ENCODE assay signal across 33 cellular contexts in genomic region chr15:48175126-48175525, GRCh38. TPM values are rescaled to one million over a fixed set of nuclear protein-coding genes. Genes with fewer than 3 reads are reported as not detected.
DNase-seq lines count a peak whose midpoint lies in the region; ATAC-seq, FAIRE-seq and TF ChIP-seq lines count a peak whose summit lies in the region.
"Had no signal": no experiment of that assay in that cellular context is flagged by ENCODE, and none has a peak within 500 bp of the region (broad histone marks: within the 10 kb centered on the region; RNA-seq: fewer than 3 reads in every experiment).

No MANE protein-coding gene starts in this region.

- H3K27me3 Mint-ChIP-seq in glutamatergic neuron (ENCODE audit: unreplicated experiment) (peaks cover 5% of the 10 kb centered on the region), MCF 10A (ENCODE audit: insufficient read depth, unreplicated experiment) (no peaks in the 10 kb centered on the region)

- H3K9me3 Mint-ChIP-seq in glutamatergic neuron (ENCODE audit: unreplicated experiment), result peaks cover 8% of the 10 kb centered on the region
- H3K9me3 Mint-ChIP-seq in MCF 10A (ENCODE audit: unreplicated experiment), result no peaks in the 10 kb centered on the region
- H3K9me3 Mint-ChIP-seq: immature natural killer cell had no signal

- H3K4me3 Mint-ChIP-seq in glutamatergic neuron (ENCODE audit: unreplicated experiment) (peak overlapping the region; percentile 66), MCF 10A (ENCODE audit: unreplicated experiment) (no peak overlapping the region)
- H3K4me3 Mint-ChIP-seq: immature natural killer cell had no signal

- H3K4me1 Mint-ChIP-seq in glutamatergic neuron (ENCODE audit: low read depth, unreplicated experiment) (peaks cover 9% of the 10 kb centered on the region), MCF 10A (ENCODE audit: insufficient read depth, unreplicated experiment) (peaks cover 7% of the 10 kb centered on the region)

- peak; percentile 9 for FAIRE-seq in GM12891 (lab: Jason Lieb, UNC)
- FAIRE-seq: H1, urothelium cell line had no signal

- no peaks in the 10 kb centered on the region for H3K27me3 ChIP-seq in A673 (replicated peaks; ENCODE audit: insufficient read depth, low read depth, low read length, poor library complexity)
- H3K27me3 ChIP-seq: foreskin keratinocyte, MG63, right atrium auricular region, testis had no signal

- H3K27ac ChIP-seq in A673 (ENCODE audit: low read depth, low read length, poor library complexity, severe bottlenecking), result no peak overlapping the region
- H3K27ac ChIP-seq: coronary artery, foreskin keratinocyte, left ventricle myocardium inferior, right atrium auricular region, spleen, testis had no signal

- DNase-seq in GM12891 (ENCODE audit: insufficient read length, low spot score) (no peak), glutamatergic neuron (no peak), MCF 10A (ENCODE audit: unreplicated experiment) (no peak), pons (ENCODE audit: low spot score) (no peak), A673 (ENCODE audit: low spot score) (no peak), MV-4-11 (lab: John Stamatoyannopoulos, UW) (no peak)
- DNase-seq: ACHN; amygdala; foreskin keratinocyte; immature natural killer cell; left ventricle myocardium inferior; MG63; NCI-H1436 treated with DMSO at 0.1 percent for 48 hours; NCI-H510A treated with DMSO at 0.1 percent for 48 hours; NK-92 treated with Interleukin-12 subunit alpha and Interleukin-12 subunit beta, amount 100 ng/mL, for 24 hours; SHP77 treated with DMSO at 0.1 percent for 48 hours; spleen; stimulated activated CD4-positive, alpha-beta T cell treated with anti-CD3 and anti-CD28 coated beads, Interleukin-4, amount 100 ng/mL, for 1 hour; stimulated activated naive CD4-positive, alpha-beta T cell; SW 1271; testis had no signal

- peaks cover 9% of the 10 kb centered on the region for H3K36me3 Mint-ChIP-seq in glutamatergic neuron (ENCODE audit: unreplicated experiment)
- H3K36me3 Mint-ChIP-seq in MCF 10A (ENCODE audit: insufficient read depth, unreplicated experiment), result no peaks in the 10 kb centered on the region
- H3K36me3 Mint-ChIP-seq: immature natural killer cell had no signal

- H3K4me3 ChIP-seq in A673 (ENCODE audit: low read depth, low read length, poor library complexity, severe bottlenecking), result no peak overlapping the region
- H3K4me3 ChIP-seq: coronary artery, left ventricle myocardium inferior, MG63, right atrium auricular region, spleen, testis had no signal

- TF ChIP-seq POLR2A in GM12891 (IDR thresholded peaks at IDR 0.05; ENCODE audit: low read depth, low read length), result no peak

- BruUV-seq in MCF 10A (replicated peaks; lab: Mats Ljungman, UMichigan), result no TSS peak
- no TSS peak for BruUV-seq in A673 (replicated peaks; lab: Mats Ljungman, UMichigan)

- no peak overlapping the region for H3K27ac Mint-ChIP-seq in glutamatergic neuron (ENCODE audit: unreplicated experiment)
- H3K27ac Mint-ChIP-seq in MCF 10A (ENCODE audit: low read depth, unreplicated experiment), result no peak overlapping the region
- H3K27ac Mint-ChIP-seq: immature natural killer cell had no signal

- ATAC-seq in GM18870 (IDR thresholded peaks at IDR 0.05; ENCODE audit: unreplicated experiment) (peak; percentile 38), HG03378 (IDR thresholded peaks at IDR 0.05; ENCODE audit: unreplicated experiment) (peak; percentile 40)
- ATAC-seq: activated CD4-positive, CD25-positive, alpha-beta regulatory T cell treated with anti-CD3 and anti-CD28 coated beads, Interleukin-2, amount 50 U/mL, for 24 hours; esophagus mucosa; foreskin keratinocyte; Panc1 had no signal

- CTCF ChIA-PET in MCF 10A (lab: Yijun Ruan, JAX), result no interaction called here
- CTCF ChIA-PET in A673 (lab: Charles Lee), result no interaction called here

- peaks cover 15% of the 10 kb centered on the region for H3K4me1 ChIP-seq in A673 (ENCODE audit: insufficient read depth, low read length, poor library complexity, severe bottlenecking)
- H3K4me1 ChIP-seq: testis had no signal

- intact Hi-C loops in MCF 10A (cut with micrococcal nuclease), result no loop called here
- intact Hi-C loops in A673 (cut with micrococcal nuclease; ENCODE audit: unreplicated experiment), result no loop called here

- TF ChIP-seq CTCF in glutamatergic neuron (IDR thresholded peaks at IDR 0.05; ENCODE audit: partially characterized antibody, unreplicated experiment) (no peak), MCF 10A (IDR thresholded peaks at IDR 0.05; ENCODE audit: unreplicated experiment) (no peak), A673 (conservative IDR thresholded peaks at IDR 0.05; ENCODE audit: low read depth, low read length) (no peak)

- H3K9me3 ChIP-seq in A673 (ENCODE audit: low read depth, low read length, poor library complexity, severe bottlenecking), result peaks cover 23% of the 10 kb centered on the region
- H3K9me3 ChIP-seq: testis had no signal

- POLR2A ChIA-PET in MCF 10A (lab: Yijun Ruan, JAX), result interaction anchor here (0.7 kb wide), 1 partner anchor 152 kb away, joined by 3 read pairs; no protein-coding TSS in a partner anchor
- POLR2A ChIA-PET in A673 (lab: Charles Lee; ENCODE audit: low non-redundant PET), result no interaction called here

- no peaks in the 10 kb centered on the region for H3K36me3 ChIP-seq in A673 (ENCODE audit: insufficient read depth, low read length, poor library complexity, severe bottlenecking)
- H3K36me3 ChIP-seq: left ventricle myocardium inferior, MG63, right atrium auricular region, spleen had no signal

TF ChIP-seq in GM12891, 5 proteins besides CTCF, POLR2A, EP300 and RAD21:
- TF ChIP-seq SPI1 (IDR thresholded peaks at IDR 0.05; ENCODE audit: low read depth, low read length) (0 out of 2 replicates have a peak, but pooled peaks have one; percentile 12), PAX5 (IDR thresholded peaks at IDR 0.05; ENCODE audit: insufficient read depth, low read length, severe bottlenecking) (no peak)

RNA-seq across cellular contexts. Expression of gene MYEF2, which starts 3.0 kb away (rescaled TPM):
- polyA plus RNA-seq in GM12891 (2012; ENCODE audit: low read depth, missing spikeins), result 17.7 TPM
- 245 TPM for total RNA-seq in glutamatergic neuron (ENCODE audit: unreplicated experiment)
- total RNA-seq in MCF 10A (2022), result 27.6 and 28.4 TPM in 2 replicates
- total RNA-seq in A673 (2021), result 112 TPM in 2 replicates

RNA-seq across cellular contexts. Expression of gene CTXN2, which starts 16.3 kb away (rescaled TPM):
- polyA plus RNA-seq in GM12891 (2012; ENCODE audit: low read depth, missing spikeins), result not detected
- total RNA-seq in glutamatergic neuron (ENCODE audit: unreplicated experiment) (0.22 TPM), MCF 10A (2022) (not detected in 2 replicates), A673 (2021) (not detected in 2 replicates)
- total RNA-seq: esophagus mucosa, foreskin keratinocyte, H1, left ventricle myocardium inferior, mesenteric fat pad, osteocyte, right atrium auricular region, spleen had no signal
- polyA plus RNA-seq: BJ, foreskin keratinocyte, immature natural killer cell, spleen had no signal

RNA-seq across cellular contexts. Expression of gene SLC12A1, which starts 31.0 kb away (rescaled TPM):
- polyA plus RNA-seq in GM12891 (2012; ENCODE audit: low read depth, missing spikeins), result 0.01 TPM
- total RNA-seq in glutamatergic neuron (ENCODE audit: unreplicated experiment), result not detected
- total RNA-seq in MCF 10A (2022), result not detected in 2 replicates
- total RNA-seq in A673 (2021), result not detected in 2 replicates
- total RNA-seq: esophagus mucosa, foreskin keratinocyte, left ventricle myocardium inferior, mesenteric fat pad, osteocyte, right atrium auricular region, spleen had no signal
- polyA plus RNA-seq: BJ, foreskin keratinocyte, immature natural killer cell had no signal

RNA-seq across cellular contexts. Expression of gene SLC24A5, which starts 54.3 kb away (rescaled TPM):
- not detected for polyA plus RNA-seq in GM12891 (2012; ENCODE audit: low read depth, missing spikeins)
- total RNA-seq in glutamatergic neuron (ENCODE audit: unreplicated experiment), result not detected
- not detected in 2 replicates for total RNA-seq in MCF 10A (2022)
- not detected in 2 replicates for total RNA-seq in A673 (2021)
- total RNA-seq: esophagus mucosa, foreskin keratinocyte, H1, left ventricle myocardium inferior, mesenteric fat pad, osteocyte, right atrium auricular region, spleen had no signal
- polyA plus RNA-seq: BJ, foreskin keratinocyte, H1, immature natural killer cell had no signal
